In the genomic region with DNA sequence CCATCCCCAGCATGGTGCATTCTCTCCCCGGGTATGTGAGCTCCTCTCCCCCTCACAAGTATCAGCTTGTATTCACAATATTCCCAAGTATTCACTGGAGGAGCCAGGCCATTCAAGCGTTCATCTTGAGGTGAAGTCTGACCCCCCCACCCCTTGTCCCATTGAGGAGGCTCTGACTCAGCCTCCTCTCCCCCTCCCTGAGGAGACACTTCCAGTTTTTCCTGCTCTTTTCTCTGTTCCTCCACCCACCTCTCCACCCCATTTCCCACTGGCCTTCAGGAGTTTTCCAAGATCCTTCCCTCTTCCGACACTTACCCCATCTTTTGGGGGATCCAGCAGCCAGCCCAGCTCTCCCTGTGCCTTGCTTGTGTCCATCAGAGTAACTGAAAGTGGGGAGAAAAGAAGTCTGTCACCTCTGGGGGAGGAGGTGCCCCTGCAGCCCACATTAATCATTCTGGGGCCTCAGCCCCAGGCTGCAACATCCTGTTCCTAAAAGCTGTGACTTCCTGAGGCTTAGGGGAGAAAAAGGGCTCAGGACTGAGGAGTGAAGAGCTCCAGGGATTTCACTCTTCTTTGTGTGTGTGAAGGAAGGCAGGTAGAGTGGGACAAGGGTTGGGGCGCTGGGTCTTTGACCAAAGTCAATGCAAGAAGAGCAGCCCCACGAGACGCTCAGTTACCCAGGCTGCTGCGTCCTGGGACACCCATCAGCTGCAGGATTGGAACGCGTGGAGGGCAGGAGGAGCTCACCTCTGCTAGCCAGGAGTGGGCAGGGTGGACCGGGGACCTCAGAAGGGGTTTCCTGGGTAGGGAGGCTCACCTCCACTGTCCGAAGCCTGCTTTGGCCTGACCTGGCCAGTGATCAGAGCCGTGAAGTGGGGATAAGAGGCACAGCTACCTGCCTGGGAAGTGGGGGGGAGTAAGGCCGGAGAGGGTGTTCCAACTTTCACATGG, we compare ENCODE assay signal across 9 cellular contexts. TPM values are rescaled to one million over a fixed set of nuclear protein-coding genes. Genes with fewer than 3 reads are reported as not detected.
DNase-seq lines count a peak whose midpoint lies in the region; ATAC-seq and TF ChIP-seq lines count a peak whose summit lies in the region.
"Had no signal": no experiment of that assay in that cellular context is flagged by ENCODE, and none has a peak within 500 bp of the region (broad histone marks: within the 10 kb centered on the region; RNA-seq: fewer than 3 reads in every experiment).

No MANE protein-coding gene starts in this region.

- no peaks in the 10 kb centered on the region for H3K9me2 ChIP-seq in DOHH2 (replicated peaks; ENCODE audit: control insufficient read depth, low read length)

- H3K9me3 ChIP-seq in DOHH2 (ENCODE audit: control insufficient read depth, insufficient read depth, low read length) = no peaks in the 10 kb centered on the region
- no peaks in the 10 kb centered on the region for H3K9me3 ChIP-seq in RWPE2 (ENCODE audit: severe bottlenecking)
- H3K9me3 ChIP-seq in MG63 = no peaks in the 10 kb centered on the region

- H3K4me3 Mint-ChIP-seq in nephron progenitor cell = peak overlapping the region; percentile 78

- peak overlapping the region; percentile 3; the same call in 1 of the 2 replicates for H3K4me2 ChIP-seq in DOHH2 (ENCODE audit: low read length)

- peaks cover 20% of the 10 kb centered on the region for H3K27me3 Mint-ChIP-seq in nephron progenitor cell (ENCODE audit: low read depth, poor library complexity)

- H3K79me2 ChIP-seq in DOHH2 (ENCODE audit: control insufficient read depth, low read length) = no peaks in the 10 kb centered on the region

- no peak overlapping the region for H3K4me3 ChIP-seq in DOHH2 (ENCODE audit: low read length)
- peak overlapping the region; percentile 64 for H3K4me3 ChIP-seq in RWPE2 (ENCODE audit: severe bottlenecking)
- H3K4me3 ChIP-seq in MG63 = no peak overlapping the region

- no peaks in the 10 kb centered on the region for H3F3A ChIP-seq in DOHH2 (ENCODE audit: control insufficient read depth, insufficient read depth)

- DNase-seq in RWPE2 (ENCODE audit: low spot score) = no peak
- DNase-seq in effector CD8-positive, alpha-beta T cell (lab: John Stamatoyannopoulos, UW) = peak; percentile 33
- DNase-seq in nephron progenitor cell = no peak
- no peak for DNase-seq in NCI-H748 (lab: John Stamatoyannopoulos, UW; ENCODE audit: unreplicated experiment)
- DNase-seq in MG63 = no peak

- no peak overlapping the region for H3K27ac ChIP-seq in DOHH2 (ENCODE audit: low read depth, low read length)
- H3K27ac ChIP-seq in RWPE2 (ENCODE audit: poor library complexity, severe bottlenecking) = peak overlapping the region; percentile 59

- H3K36me3 ChIP-seq in DOHH2 (ENCODE audit: control insufficient read depth, low read length) = no peaks in the 10 kb centered on the region
- peaks cover 24% of the 10 kb centered on the region; the same call in 1 of the 2 replicates for H3K36me3 ChIP-seq in RWPE2 (ENCODE audit: low read depth)
- no peaks in the 10 kb centered on the region for H3K36me3 ChIP-seq in MG63

- H3K4me1 ChIP-seq in DOHH2 (ENCODE audit: control insufficient read depth, low read length) (peaks cover 21% of the 10 kb centered on the region), RWPE2 (ENCODE audit: insufficient read depth, poor library complexity, severe bottlenecking) (peaks cover 4% of the 10 kb centered on the region)

- H3K27me3 ChIP-seq in DOHH2 (ENCODE audit: control insufficient read depth, low read length) (peaks cover 53% of the 10 kb centered on the region), RWPE2 (ENCODE audit: insufficient read depth, poor library complexity, severe bottlenecking) (no peaks in the 10 kb centered on the region), MG63 (no peaks in the 10 kb centered on the region)

- no peaks in the 10 kb centered on the region for H3K9me3 Mint-ChIP-seq in nephron progenitor cell

- no peaks in the 10 kb centered on the region for H3K36me3 Mint-ChIP-seq in nephron progenitor cell (ENCODE audit: low read depth)

- no peak for TF ChIP-seq CTCF in DOHH2 (IDR thresholded peaks at IDR 0.05; ENCODE audit: low read depth, low read length, poor library complexity, severe bottlenecking)
- TF ChIP-seq CTCF in RWPE2 (IDR thresholded peaks at IDR 0.05; ENCODE audit: poor library complexity, severe bottlenecking) = no peak
- TF ChIP-seq CTCF in nephron progenitor cell (IDR thresholded peaks at IDR 0.05) = no peak

- H3K4me1 Mint-ChIP-seq in nephron progenitor cell = peaks cover 75% of the 10 kb centered on the region

- peak; percentile 41 for ATAC-seq in RWPE2 (ENCODE audit: low read depth)
- ATAC-seq in GM21515 (IDR thresholded peaks at IDR 0.05; ENCODE audit: unreplicated experiment) = no peak
- ATAC-seq in HG02763 (IDR thresholded peaks at IDR 0.05; ENCODE audit: unreplicated experiment) = no peak

- peak overlapping the region; percentile 49 for H3K27ac Mint-ChIP-seq in nephron progenitor cell

- H4K20me1 ChIP-seq in DOHH2 (ENCODE audit: control insufficient read depth, insufficient read depth, low read depth, low read length) = no peaks in the 10 kb centered on the region

RNA-seq across cellular contexts. Expression of gene EPHA1, which starts 1.1 kb away (rescaled TPM):
- total RNA-seq in MG63 (2014; rRNA removed; shearing (Covaris generic); ENCODE audit: low replicate concordance) = not detected in 2 replicates

RNA-seq across cellular contexts. Expression of gene ZYX, which starts 26.4 kb away (rescaled TPM):
- total RNA-seq in MG63 (2014; rRNA removed; shearing (Covaris generic); ENCODE audit: low replicate concordance) = 30.9 and 49.3 TPM in 2 replicates

RNA-seq across cellular contexts. Expression of gene TAS2R60, which starts 35.7 kb away (rescaled TPM):
- total RNA-seq in MG63 (2014; rRNA removed; shearing (Covaris generic); ENCODE audit: low replicate concordance) = not detected in 2 replicates
- total RNA-seq: pulmonary artery endothelial cell had no signal

RNA-seq across cellular contexts. Expression of gene FAM131B, which starts 45.1 kb away (rescaled TPM):
- 0.63 and 0.84 TPM in 2 replicates for total RNA-seq in MG63 (2014; rRNA removed; shearing (Covaris generic); ENCODE audit: low replicate concordance)
